Comparison of ENCODE assay signal across 27 cellular contexts in the genomic region with DNA sequence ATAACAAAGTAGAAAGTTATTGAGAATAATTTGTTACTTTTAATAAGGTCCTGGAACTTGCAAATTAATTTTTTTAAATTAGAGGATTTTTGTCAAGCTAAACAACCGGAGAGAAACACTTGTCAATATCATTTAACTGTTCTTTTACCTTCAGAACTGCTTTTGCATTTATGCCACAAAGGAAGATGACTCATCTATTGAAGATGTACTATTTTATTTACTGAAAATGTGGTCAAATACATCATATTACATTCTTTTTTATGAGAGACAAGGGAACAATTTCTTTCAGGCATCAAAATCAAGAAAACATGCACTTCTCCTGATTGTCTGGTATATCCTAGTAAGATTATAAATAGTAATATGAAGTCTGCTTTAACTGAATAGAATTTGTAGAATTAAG.
A peak's percentile ranks its signal among the peaks of the same experiment; 100 is the strongest.
DNase-seq lines count a peak whose midpoint lies in the region; ATAC-seq and TF ChIP-seq lines count a peak whose summit lies in the region.
"Had no signal": no experiment of that assay in that cellular context is flagged by ENCODE, and none has a peak within 500 bp of the region (broad histone marks: within the 10 kb centered on the region; RNA-seq: fewer than 3 reads in every experiment).

No MANE protein-coding gene starts in this region.

- H3K4me1 Mint-ChIP-seq in MCF 10A (ENCODE audit: insufficient read depth, unreplicated experiment) (peaks cover 8% of the 10 kb centered on the region), WTC11 (peaks cover 8% of the 10 kb centered on the region)
- H3K4me1 Mint-ChIP-seq: CD4-positive, CD25-positive, alpha-beta regulatory T cell had no signal

- no peaks in the 10 kb centered on the region for H3K9me3 ChIP-seq in breast epithelium
- H3K9me3 ChIP-seq in adipocyte (ENCODE audit: control insufficient read depth, low read length): no peaks in the 10 kb centered on the region
- H3K9me3 ChIP-seq: BLaER1 had no signal

- H3K4me1 ChIP-seq in breast epithelium (no peaks in the 10 kb centered on the region), adipocyte (ENCODE audit: control insufficient read depth, insufficient read depth, low read length) (no peaks in the 10 kb centered on the region)
- H3K4me1 ChIP-seq: BLaER1 had no signal

- CTCF ChIA-PET in MCF 10A (lab: Yijun Ruan, JAX): no interaction called here
- CTCF ChIA-PET in WTC11 (lab: Charles Lee): no interaction called here

- ATAC-seq in WTC11 (no peak), HG03135 (IDR thresholded peaks at IDR 0.05; ENCODE audit: unreplicated experiment) (no peak), HG03196 (IDR thresholded peaks at IDR 0.05; ENCODE audit: unreplicated experiment) (no peak), HG03175 (IDR thresholded peaks at IDR 0.05; ENCODE audit: unreplicated experiment) (no peak)
- ATAC-seq: GM12878, HCT116 had no signal

- H3K4me3 Mint-ChIP-seq in MCF 10A (ENCODE audit: unreplicated experiment): no peak overlapping the region
- H3K4me3 Mint-ChIP-seq in WTC11: no peak overlapping the region
- H3K4me3 Mint-ChIP-seq: CD4-positive, CD25-positive, alpha-beta regulatory T cell had no signal

- no peak overlapping the region for H3K4me3 ChIP-seq in breast epithelium
- H3K4me3 ChIP-seq in adipocyte (ENCODE audit: low read length): no peak overlapping the region
- H3K4me3 ChIP-seq: BLaER1, GM12878, SK-N-MC had no signal

- H3K9me3 Mint-ChIP-seq in MCF 10A (ENCODE audit: unreplicated experiment) (peaks cover 7% of the 10 kb centered on the region), WTC11 (no peaks in the 10 kb centered on the region)

- POLR2A ChIA-PET in MCF 10A (lab: Yijun Ruan, JAX): no interaction called here
- POLR2A ChIA-PET in WTC11 (lab: Charles Lee): no interaction called here

- TF ChIP-seq CTCF in MCF 10A (IDR thresholded peaks at IDR 0.05; ENCODE audit: unreplicated experiment): no peak
- TF ChIP-seq CTCF in breast epithelium (IDR thresholded peaks at IDR 0.05): no peak
- no peak for TF ChIP-seq CTCF in WTC11 (IDR thresholded peaks at IDR 0.05)

- H3K36me3 Mint-ChIP-seq in MCF 10A (ENCODE audit: insufficient read depth, unreplicated experiment) (no peaks in the 10 kb centered on the region), WTC11 (no peaks in the 10 kb centered on the region)
- H3K36me3 Mint-ChIP-seq: CD4-positive, CD25-positive, alpha-beta regulatory T cell had no signal

- intact Hi-C loops in MCF 10A (cut with micrococcal nuclease): no loop called here
- intact Hi-C loops in breast epithelium (cut with DNase I; ENCODE audit: low total_unique reads): no loop called here

- DNase-seq in MCF 10A (ENCODE audit: unreplicated experiment): peak; percentile 6
- no peak for DNase-seq in breast epithelium (ENCODE audit: low spot score in 2 of 2)
- peak; percentile 17 for DNase-seq in adipocyte (ENCODE audit: low read depth)
- peak; percentile 11 for DNase-seq in fibroblast of peridontal ligament (ENCODE audit: extremely low read depth)
- DNase-seq in WTC11 (ENCODE audit: low spot score): no peak
- DNase-seq: 8988T; ACHN; CD4-positive, CD25-positive, alpha-beta regulatory T cell; GDM1; IMR-90; KG1; NCI-H1048; NCI-H1417; NCI-H1694; NCI-H2029 treated with DMSO at 0.1 percent for 48 hours; NCI-H2227 treated with DMSO at 0.1 percent for 48 hours; NCI-H526 treated with DMSO at 0.1 percent for 48 hours; SIG-M5; SW 1271 had no signal

- H3K27ac ChIP-seq in breast epithelium: no peak overlapping the region
- H3K27ac ChIP-seq: BLaER1, RWPE1, SK-N-MC had no signal

- H3K27ac Mint-ChIP-seq in MCF 10A (ENCODE audit: low read depth, unreplicated experiment): no peak overlapping the region
- H3K27ac Mint-ChIP-seq in WTC11: no peak overlapping the region
- H3K27ac Mint-ChIP-seq: CD4-positive, CD25-positive, alpha-beta regulatory T cell had no signal

- H3K27me3 Mint-ChIP-seq in MCF 10A (ENCODE audit: insufficient read depth, unreplicated experiment) (no peaks in the 10 kb centered on the region), WTC11 (ENCODE audit: low read depth) (no peaks in the 10 kb centered on the region)
- H3K27me3 Mint-ChIP-seq: CD4-positive, CD25-positive, alpha-beta regulatory T cell had no signal

- TF ChIP-seq POLR2A in breast epithelium (IDR thresholded peaks at IDR 0.05): no peak

- H3K27me3 ChIP-seq in breast epithelium: no peaks in the 10 kb centered on the region
- H3K27me3 ChIP-seq in adipocyte (replicated peaks; ENCODE audit: control insufficient read depth, insufficient read depth, low read length): no peaks in the 10 kb centered on the region
- H3K27me3 ChIP-seq: BLaER1 had no signal

- no peak overlapping the region for H3K9ac ChIP-seq in adipocyte (ENCODE audit: low read length)
- H3K9ac ChIP-seq: BLaER1 had no signal

- no TSS peak for BruUV-seq in MCF 10A (replicated peaks; lab: Mats Ljungman, UMichigan)

- H3K36me3 ChIP-seq in breast epithelium (no peaks in the 10 kb centered on the region), adipocyte (ENCODE audit: control insufficient read depth, insufficient read depth, low read length, severe bottlenecking) (no peaks in the 10 kb centered on the region)
- H3K36me3 ChIP-seq: BLaER1 had no signal

TF ChIP-seq in WTC11, 78 proteins besides CTCF, POLR2A, EP300 and RAD21:
- no peak for TF ChIP-seq SMAD3 (CRISPR knock-in tag; IDR thresholded peaks at IDR 0.05; ENCODE audit: borderline replicate concordance)

Comparison
In these comparisons a context has a peak if more than half of its experiments do, and no peak if none do; other contexts are left out.
1. DNase-seq: peak in MCF 10A (single experiment), adipocyte (single experiment) and fibroblast of peridontal ligament (single experiment); none in breast epithelium (0 of 2) and WTC11 (single experiment).